In genomic region chr1:39410915-39411436, GRCh38 we compare ENCODE assay signal across 8 cellular contexts.
DNase-seq lines count a peak whose midpoint lies in the region; ATAC-seq, FAIRE-seq and TF ChIP-seq lines count a peak whose summit lies in the region.

No MANE protein-coding gene starts in this region.

- TF ChIP-seq POLR2A in Peyer's patch (IDR thresholded peaks at IDR 0.05) (no peak), testis (IDR thresholded peaks at IDR 0.05) (no peak)

- no peak for ATAC-seq in GM21447 (IDR thresholded peaks at IDR 0.05; ENCODE audit: unreplicated experiment)

- peaks cover 9% of the 10 kb centered on the region for H3K4me1 ChIP-seq in HEK293 (ENCODE audit: control insufficient read depth, insufficient read depth, low read length)
- H3K4me1 ChIP-seq in Peyer's patch = peaks cover 0 to 50% (median 1%) of the 10 kb centered on the region in 4 donors
- peaks cover 66 to 82% of the 10 kb centered on the region in 2 experiments for H3K4me1 ChIP-seq in neutrophil (ENCODE audit: control insufficient read depth in 1 of 2, insufficient read depth in 1 of 2, low read depth in 1 of 2, low read length in 1 of 2)
- H3K4me1 ChIP-seq in testis = peaks cover 51% of the 10 kb centered on the region

- H3K27me3 ChIP-seq in Peyer's patch = no peaks in the 10 kb centered on the region
- no peaks in the 10 kb centered on the region for H3K27me3 ChIP-seq in neutrophil
- H3K27me3 ChIP-seq in testis = no peaks in the 10 kb centered on the region

- DNase-seq in AG09319 (ENCODE audit: extremely low read depth, low read depth) (peak; percentile 81), Peyer's patch (peak; percentile 60 to 85 (median 60)), frontal cortex (ENCODE audit: low spot score in 2 of 2) (peak; percentile 60 to 67), testis (peak; percentile 91)
- DNase-seq in activated T-helper 9 cell treated with anti-CD3 and anti-CD28 coated beads, Interleukin-2, amount 50 U/mL, for 16 hours (ENCODE audit: low read depth) = peak; percentile 35

- no peak for FAIRE-seq in frontal cortex (lab: Jason Lieb, UNC)

- H3K9me3 ChIP-seq in HEK293 (ENCODE audit: control insufficient read depth, insufficient read depth, low read depth, low read length) = no peaks in the 10 kb centered on the region
- no peaks in the 10 kb centered on the region for H3K9me3 ChIP-seq in Peyer's patch
- H3K9me3 ChIP-seq in neutrophil = no peaks in the 10 kb centered on the region
- no peaks in the 10 kb centered on the region for H3K9me3 ChIP-seq in testis

- no peak overlapping the region for H3K27ac ChIP-seq in HEK293 (ENCODE audit: extremely low read depth, low read depth, low read length)
- peak overlapping the region in 3 of 4 donors; percentile 11 to 82 (median 32) for H3K27ac ChIP-seq in Peyer's patch
- peak overlapping the region; percentile 10 for H3K27ac ChIP-seq in neutrophil
- no peak overlapping the region for H3K27ac ChIP-seq in testis

- H3K4me3 ChIP-seq in HEK293 (ENCODE audit: low read depth, low read length) = peak overlapping the region; percentile 25
- H3K4me3 ChIP-seq in Peyer's patch = peak overlapping the region in 1 of 4 donors; percentile 16
- H3K4me3 ChIP-seq in neutrophil (ENCODE audit: low read depth in 1 of 2, low read length in 1 of 2) = peak overlapping the region in 1 of 2 experiments; percentile 73
- H3K4me3 ChIP-seq in testis = peak overlapping the region in 1 of 2 donors; percentile 10

- intact Hi-C loops in testis (cut with DNase I; ENCODE audit: low total_unique reads) = no loop called here

- POLR2A ChIA-PET in HEK293 (lab: Yijun Ruan, JAX) = interaction anchor here (0.6 to 1.6 kb wide), 6 partner anchors 13 to 146 kb away, joined by 3 to 9 read pairs (median 3); no protein-coding TSS in a partner anchor

- H3K36me3 ChIP-seq in HEK293 (ENCODE audit: control insufficient read depth in 2 of 2, insufficient read depth in 1 of 2, low read length in 2 of 2) (peaks cover 0 to 25% of the 10 kb centered on the region in 2 experiments; a peak in 1 of 3 replicates), Peyer's patch (peaks cover 0 to 3% (median 0%) of the 10 kb centered on the region in 3 donors), neutrophil (peaks cover 5% of the 10 kb centered on the region), testis (ENCODE audit: low read depth, missing control alignments) (no peaks in the 10 kb centered on the region)

- peak; percentile 92 for TF ChIP-seq CTCF in AG09319 (IDR thresholded peaks at IDR 0.05; ENCODE audit: low read depth, low read length)
- TF ChIP-seq CTCF in HEK293 (tag by site-specific recombination; IDR thresholded peaks at IDR 0.05) = peak; percentile 84
- peak; percentile 35 to 64 (median 54) for TF ChIP-seq CTCF in Peyer's patch (IDR thresholded peaks at IDR 0.05)
- peak; percentile 38 for TF ChIP-seq CTCF in neutrophil (IDR thresholded peaks at IDR 0.05)
- TF ChIP-seq CTCF in testis (IDR thresholded peaks at IDR 0.05) = peak; percentile 55 to 65 (median 59)

- CTCF ChIA-PET in HEK293 (lab: Yijun Ruan, JAX) = interaction anchor here (0.6 to 3.5 kb wide), 60 partner anchors 9 to 419 kb away, joined by 3 to 28 read pairs (median 4); no protein-coding TSS in a partner anchor

- WGBS in testis, 2 donors = 19 to 28% methylated on average over 3 of the region's 3 CpGs

TF ChIP-seq in HEK293, 187 proteins besides CTCF, POLR2A, EP300 and RAD21 (continues in another document):
- TF ChIP-seq SCRT1 (tag by site-specific recombination; IDR thresholded peaks at IDR 0.05; ENCODE audit: borderline replicate concordance) (peak; percentile 98), ZBTB48 (tag by site-specific recombination; IDR thresholded peaks at IDR 0.05) (peak; percentile 62), ZNF791 (tag by site-specific recombination; IDR thresholded peaks at IDR 0.05) (no peak), PRDM6 (tag by site-specific recombination; IDR thresholded peaks at IDR 0.05) (no peak), ZSCAN23 (tag by site-specific recombination; IDR thresholded peaks at IDR 0.05) (no peak), ZNF280C (tag by site-specific recombination; IDR thresholded peaks at IDR 0.05) (no peak), ZNF37A (tag by site-specific recombination; IDR thresholded peaks at IDR 0.05) (no peak), ZNF792 (tag by site-specific recombination; IDR thresholded peaks at IDR 0.05) (no peak), ZNF692 (tag by site-specific recombination; IDR thresholded peaks at IDR 0.05) (0 out of 2 replicates have a peak, but pooled peaks have one; percentile 57), ZFP37 (tag by site-specific recombination; IDR thresholded peaks at IDR 0.05) (no peak), ZNF785 (tag by site-specific recombination; IDR thresholded peaks at IDR 0.05) (no peak), ZNF24 (tag by site-specific recombination; IDR thresholded peaks at IDR 0.05) (no peak), ZBTB21 (tag by site-specific recombination; IDR thresholded peaks at IDR 0.05) (no peak), SP2 (tag by site-specific recombination; IDR thresholded peaks at IDR 0.05) (no peak), PATZ1 (tag by site-specific recombination; IDR thresholded peaks at IDR 0.05) (no peak), HOXA7 (CRISPR knock-in tag; IDR thresholded peaks at IDR 0.05; ENCODE audit: borderline replicate concordance) (no peak), HOXD13 (CRISPR knock-in tag; IDR thresholded peaks at IDR 0.05; ENCODE audit: borderline replicate concordance) (no peak), ZNF596 (tag by site-specific recombination; IDR thresholded peaks at IDR 0.05) (no peak), ZNF114 (tag by site-specific recombination; IDR thresholded peaks at IDR 0.05) (no peak), ZNF155 (tag by site-specific recombination; IDR thresholded peaks at IDR 0.05) (no peak), ZNF548 (tag by site-specific recombination; IDR thresholded peaks at IDR 0.05) (no peak), IKZF3 (tag by site-specific recombination; IDR thresholded peaks at IDR 0.05) (no peak), ZNF404 (tag by site-specific recombination; IDR thresholded peaks at IDR 0.05) (no peak)

Comparison
In these comparisons a context has a peak if more than half of its experiments do, and no peak if none do; other contexts are left out.
1. DNase-seq: peak in every context shown above with its lines; median percentile 91 in testis; 81 in AG09319; 64 in frontal cortex; 60 in Peyer's patch; 35 in activated T-helper 9 cell treated with anti-CD3 and anti-CD28 coated beads, Interleukin-2, amount 50 U/mL, for 16 hours.
2. CTCF ChIP-seq: peak in every context shown above with its lines; median percentile 92 in AG09319; 84 in HEK293; 59 in testis; 54 in Peyer's patch; 38 in neutrophil.
3. H3K27ac ChIP-seq: peak in Peyer's patch (3 of 4) and neutrophil (single experiment); none in HEK293 (single experiment) and testis (0 of 2).